In genomic region chr16:1857433-1858097, GRCh38 we compare ENCODE assay signal across 24 cellular contexts. TPM values are rescaled to one million over a fixed set of nuclear protein-coding genes. Genes with fewer than 3 reads are reported as not detected.
DNase-seq lines count a peak whose midpoint lies in the region; ATAC-seq, FAIRE-seq and TF ChIP-seq lines count a peak whose summit lies in the region.
"Had no signal": no experiment of that assay in that cellular context is flagged by ENCODE, and none has a peak within 500 bp of the region (broad histone marks: within the 10 kb centered on the region; RNA-seq: fewer than 3 reads in every experiment).

No MANE protein-coding gene starts in this region.

- peak overlapping the region; percentile 64 for H3K4me2 ChIP-seq in MM.1S (ENCODE audit: low read depth, low read length)
- H3K4me2 ChIP-seq in PC-3 (ENCODE audit: low read length): no peak overlapping the region
- H3K4me2 ChIP-seq: A549 had no signal

- peak overlapping the region; percentile 41 for H2AFZ ChIP-seq in MM.1S (ENCODE audit: low read length)
- no peak overlapping the region for H2AFZ ChIP-seq in PC-3 (ENCODE audit: low read length)

- peaks cover 4% of the 10 kb centered on the region; the same call in 1 of the 2 replicates for H3F3A ChIP-seq in MM.1S (ENCODE audit: insufficient read depth, low read length)
- H3F3A ChIP-seq in PC-3 (ENCODE audit: low read length, unreplicated experiment): no peaks in the 10 kb centered on the region

- H3K27ac ChIP-seq in MM.1S (ENCODE audit: low read length) (no peak overlapping the region), PC-3 (ENCODE audit: low read length) (no peak overlapping the region)
- H3K27ac ChIP-seq: A549 had no signal

- H3K9me3 Mint-ChIP-seq in activated naive CD4-positive, alpha-beta T cell treated with anti-CD3 and anti-CD28 coated beads, Interleukin-2, amount 50 U/mL, for 24 hours: no peaks in the 10 kb centered on the region
- H3K9me3 Mint-ChIP-seq in naive thymus-derived CD8-positive, alpha-beta T cell: no peaks in the 10 kb centered on the region

- H3K27me3 ChIP-seq in MM.1S (replicated peaks; ENCODE audit: insufficient read depth, low read length) (no peaks in the 10 kb centered on the region), PC-3 (ENCODE audit: low read length) (no peaks in the 10 kb centered on the region)

- POLR2A ChIA-PET in naive thymus-derived CD8-positive, alpha-beta T cell (lab: Charles Lee): interaction anchor here (0.8 kb wide), 1 partner anchor 30 kb away, joined by 3 read pairs; no protein-coding TSS in a partner anchor
- POLR2A ChIA-PET in PC-3 (lab: Charles Lee; ENCODE audit: unreplicated experiment): no interaction called here

- H3K9me3 ChIP-seq in MM.1S (replicated peaks; ENCODE audit: insufficient read depth, low read length): no peaks in the 10 kb centered on the region
- H3K9me3 ChIP-seq in PC-3 (ENCODE audit: low read length): no peaks in the 10 kb centered on the region
- H3K9me3 ChIP-seq: A549 had no signal

- H3K9me2 ChIP-seq in MM.1S (replicated peaks; ENCODE audit: insufficient read depth, low read length): no peaks in the 10 kb centered on the region
- H3K9me2 ChIP-seq in PC-3 (replicated peaks; ENCODE audit: low read length): no peaks in the 10 kb centered on the region

- peaks cover 33% of the 10 kb centered on the region for H3K4me1 Mint-ChIP-seq in activated naive CD4-positive, alpha-beta T cell treated with anti-CD3 and anti-CD28 coated beads, Interleukin-2, amount 50 U/mL, for 24 hours
- peaks cover 15 to 29% (median 21%) of the 10 kb centered on the region in 4 donors for H3K4me1 Mint-ChIP-seq in naive thymus-derived CD8-positive, alpha-beta T cell

- H3K4me1 ChIP-seq in MM.1S (ENCODE audit: low read length) (peaks cover 14% of the 10 kb centered on the region), PC-3 (ENCODE audit: insufficient read depth, low read length) (no peaks in the 10 kb centered on the region)
- H3K4me1 ChIP-seq: A549 had no signal

- H3K36me3 Mint-ChIP-seq in activated naive CD4-positive, alpha-beta T cell treated with anti-CD3 and anti-CD28 coated beads, Interleukin-2, amount 50 U/mL, for 24 hours: no peaks in the 10 kb centered on the region
- H3K36me3 Mint-ChIP-seq in naive thymus-derived CD8-positive, alpha-beta T cell: no peaks in the 10 kb centered on the region

- CTCF ChIA-PET in PC-3 (lab: Charles Lee): no interaction called here

- H3K9ac ChIP-seq in MM.1S (ENCODE audit: low read length): peak overlapping the region; percentile 10; the same call in 1 of the 2 replicates
- H3K9ac ChIP-seq in PC-3 (ENCODE audit: low read length): no peak overlapping the region

- intact Hi-C loops in PC-3 (cut with micrococcal nuclease): no loop called here

- H3K36me3 ChIP-seq in MM.1S (replicated peaks; ENCODE audit: insufficient read depth, low read length) (no peaks in the 10 kb centered on the region), PC-3 (ENCODE audit: low read depth, low read length) (no peaks in the 10 kb centered on the region)

- BruUV-seq in PC-3 (replicated peaks; lab: Mats Ljungman, UMichigan): no TSS peak

- H4K20me1 ChIP-seq in MM.1S (ENCODE audit: insufficient read depth, low read length) (no peaks in the 10 kb centered on the region), PC-3 (ENCODE audit: low read length) (no peaks in the 10 kb centered on the region)

- peaks cover 2% of the 10 kb centered on the region for H3K27me3 Mint-ChIP-seq in activated naive CD4-positive, alpha-beta T cell treated with anti-CD3 and anti-CD28 coated beads, Interleukin-2, amount 50 U/mL, for 24 hours
- H3K27me3 Mint-ChIP-seq in naive thymus-derived CD8-positive, alpha-beta T cell: peaks cover 0 to 30% (median 2%) of the 10 kb centered on the region in 5 donors

- no peak for DNase-seq in activated naive CD4-positive, alpha-beta T cell treated with anti-CD3 and anti-CD28 coated beads, Interleukin-2, amount 50 U/mL, for 16 hours
- DNase-seq in MM.1S (no peak), PC-3 (no peak), HTR-8/SVneo (ENCODE audit: insufficient read length, low spot score) (no peak)
- no peak for DNase-seq in naive thymus-derived CD8-positive, alpha-beta T cell
- DNase-seq: C1 segment of cervical spinal cord, Calu3, DMS79 treated with DMSO at 0.1 percent for 48 hours, HCEC 1CT, Kasumi-1, MV-4-11, NCI-H1105, NCI-H1436 treated with DMSO at 0.1 percent for 48 hours, NCI-H1930, NCI-H2107, NCI-H748 treated with DMSO at 0.1 percent for 48 hours, Right ventricle myocardium superior had no signal

- H3K27ac Mint-ChIP-seq in activated naive CD4-positive, alpha-beta T cell treated with anti-CD3 and anti-CD28 coated beads, Interleukin-2, amount 50 U/mL, for 24 hours: no peak overlapping the region
- peak overlapping the region in 7 of 10 donors; percentile 0 to 93 (median 79) for H3K27ac Mint-ChIP-seq in naive thymus-derived CD8-positive, alpha-beta T cell

- H3K4me3 Mint-ChIP-seq in activated naive CD4-positive, alpha-beta T cell treated with anti-CD3 and anti-CD28 coated beads, Interleukin-2, amount 50 U/mL, for 24 hours: peak overlapping the region; percentile 7
- peak overlapping the region in 3 of 10 donors; percentile 15 to 31 (median 17) for H3K4me3 Mint-ChIP-seq in naive thymus-derived CD8-positive, alpha-beta T cell

- FAIRE-seq in HTR-8/SVneo (lab: Jason Lieb, UNC): no peak
- FAIRE-seq: A549, GM12892, H1, K562 had no signal

- H3K4me3 ChIP-seq in MM.1S (ENCODE audit: low read length) (peak overlapping the region; percentile 30), PC-3 (ENCODE audit: low read length) (no peak overlapping the region)
- H3K4me3 ChIP-seq: A549, K562 had no signal

- TF ChIP-seq CTCF in MM.1S (IDR thresholded peaks at IDR 0.05; ENCODE audit: low read length) (no peak), PC-3 (conservative IDR thresholded peaks at IDR 0.05; ENCODE audit: low read depth, low read length) (no peak)

- no peak for ATAC-seq in naive thymus-derived CD8-positive, alpha-beta T cell
- ATAC-seq in HG03095 (IDR thresholded peaks at IDR 0.05; ENCODE audit: unreplicated experiment) (no peak), PC-3 (no peak)
- ATAC-seq: A549, K562 had no signal

- H3K79me2 ChIP-seq in MM.1S (ENCODE audit: low read length) (no peaks in the 10 kb centered on the region), PC-3 (ENCODE audit: low read length) (no peaks in the 10 kb centered on the region)

RNA-seq across cellular contexts. Expression of gene MEIOB, which starts 14.4 kb away (rescaled TPM):
- not detected for total RNA-seq in naive thymus-derived CD8-positive, alpha-beta T cell
- not detected for polyA plus RNA-seq in naive thymus-derived CD8-positive, alpha-beta T cell
- total RNA-seq in PC-3 (2014; rRNA removed): not detected in 2 replicates
- total RNA-seq: Calu3, HT-29, Right ventricle myocardium superior had no signal

RNA-seq across cellular contexts. Expression of gene FAHD1, which starts 30.6 kb away (rescaled TPM):
- 10 to 100 TPM; 11.1 to 12.1 TPM for total RNA-seq in naive thymus-derived CD8-positive, alpha-beta T cell
- 10 to 100 TPM; 20.3 to 34.2 (median 32.6) TPM for polyA plus RNA-seq in naive thymus-derived CD8-positive, alpha-beta T cell
- total RNA-seq in PC-3 (2014; rRNA removed): 37.5 and 47.5 TPM in 2 replicates

RNA-seq across cellular contexts. Expression of gene HAGH, which starts 30.9 kb away (rescaled TPM):
- 10 to 100 TPM; 65.7 to 67.8 TPM for total RNA-seq in naive thymus-derived CD8-positive, alpha-beta T cell
- polyA plus RNA-seq in naive thymus-derived CD8-positive, alpha-beta T cell: 10 to 100 TPM; 38.7 to 60.0 (median 45.0) TPM
- 96.9 and 99.5 TPM in 2 replicates for total RNA-seq in PC-3 (2014; rRNA removed)
